Comparison of ENCODE assay signal across 1 cellular context in the genomic region with DNA sequence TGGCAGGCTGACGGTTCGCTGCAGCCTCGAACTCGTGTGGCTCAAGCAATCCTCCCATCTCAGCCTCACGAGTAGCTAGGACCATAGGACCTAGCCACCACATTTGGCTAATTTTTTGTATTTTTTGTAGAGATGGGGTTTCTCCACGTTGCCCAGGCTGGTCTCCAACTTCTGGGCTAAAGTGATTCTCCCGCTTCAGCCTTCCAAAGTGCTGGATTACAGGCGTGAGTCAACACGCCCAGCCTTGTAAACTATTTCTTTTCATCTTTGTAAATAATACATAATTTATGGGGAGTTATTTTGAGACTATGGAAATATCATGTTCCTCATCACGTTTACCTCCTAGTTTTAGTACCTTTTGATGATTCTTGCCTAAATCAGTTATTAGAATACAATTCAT.
TF ChIP-seq lines count a peak whose summit lies in the region.

No MANE protein-coding gene starts in this region.

TF ChIP-seq in K562, 482 proteins besides CTCF, POLR2A, EP300 and RAD21:
- TF ChIP-seq PHF21A (IDR thresholded peaks at IDR 0.05; ENCODE audit: borderline replicate concordance, low read depth) (no peak), POLR2AphosphoS2 (IDR thresholded peaks at IDR 0.05; ENCODE audit: low read length) (no peak), PHB (CRISPR knock-in tag; IDR thresholded peaks at IDR 0.05) (no peak), ZBTB17 (CRISPR knock-in tag; IDR thresholded peaks at IDR 0.05) (no peak), HMG20A (CRISPR knock-in tag; conservative IDR thresholded peaks at IDR 0.05) (no peak), TCF7L2 (IDR thresholded peaks at IDR 0.05; ENCODE audit: low read depth, low read length) (no peak), MEF2D (tag; conservative IDR thresholded peaks at IDR 0.05; ENCODE audit: low read depth) (no peak), NR4A1 (CRISPR knock-in tag; IDR thresholded peaks at IDR 0.05) (no peak), NR4A1 (tag; IDR thresholded peaks at IDR 0.05) (no peak), FOXP1 (CRISPR knock-in tag; IDR thresholded peaks at IDR 0.05) (no peak)
- TF ChIP-seq, protein P1, sequence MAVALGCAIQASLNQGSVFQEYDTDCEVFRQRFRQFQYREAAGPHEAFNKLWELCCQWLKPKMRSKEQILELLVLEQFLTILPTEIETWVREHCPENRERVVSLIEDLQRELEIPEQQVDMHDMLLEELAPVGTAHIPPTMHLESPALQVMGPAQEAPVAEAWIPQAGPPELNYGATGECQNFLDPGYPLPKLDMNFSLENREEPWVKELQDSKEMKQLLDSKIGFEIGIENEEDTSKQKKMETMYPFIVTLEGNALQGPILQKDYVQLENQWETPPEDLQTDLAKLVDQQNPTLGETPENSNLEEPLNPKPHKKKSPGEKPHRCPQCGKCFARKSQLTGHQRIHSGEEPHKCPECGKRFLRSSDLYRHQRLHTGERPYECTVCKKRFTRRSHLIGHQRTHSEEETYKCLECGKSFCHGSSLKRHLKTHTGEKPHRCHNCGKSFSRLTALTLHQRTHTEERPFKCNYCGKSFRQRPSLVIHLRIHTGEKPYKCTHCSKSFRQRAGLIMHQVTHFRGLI (CRISPR knock-in tag; IDR thresholded peaks at IDR 0.05) = no peak
